ENCODE assay signal across 16 cellular contexts in genomic region chr2:168796090-168796577, GRCh38. TPM values are rescaled to one million over a fixed set of nuclear protein-coding genes. Genes with fewer than 3 reads are reported as not detected.
A peak's percentile ranks its signal among the peaks of the same experiment; 100 is the strongest.
DNase-seq lines count a peak whose midpoint lies in the region; ATAC-seq, FAIRE-seq and TF ChIP-seq lines count a peak whose summit lies in the region.
"Had no signal": no experiment of that assay in that cellular context is flagged by ENCODE, and none has a peak within 500 bp of the region (broad histone marks: within the 10 kb centered on the region; RNA-seq: fewer than 3 reads in every experiment).

No MANE protein-coding gene starts in this region.

- H3K27ac Mint-ChIP-seq in endothelial cell (ENCODE audit: unreplicated experiment) = peak overlapping the region; percentile 97
- H3K27ac Mint-ChIP-seq: IgD-negative memory B cell had no signal

- no peak for TF ChIP-seq POLR2A in stomach (IDR thresholded peaks at IDR 0.05)

- H3K4me1 ChIP-seq in mesodermal cell (ENCODE audit: control insufficient read depth, insufficient read depth, low read length, poor library complexity, severe bottlenecking) (peaks cover 26% of the 10 kb centered on the region), stomach (peaks cover 0 to 11% (median 3%) of the 10 kb centered on the region in 4 donors), small intestine (ENCODE audit: control insufficient read depth in 2 of 2, insufficient read depth in 1 of 2, low read depth in 1 of 2, low read length in 1 of 2) (peaks cover 7 to 9% of the 10 kb centered on the region in 2 donors)

- H3K36me3 ChIP-seq in mesodermal cell (ENCODE audit: control insufficient read depth, insufficient read depth, low read length) = no peaks in the 10 kb centered on the region
- H3K36me3 ChIP-seq in stomach = no peaks in the 10 kb centered on the region
- no peaks in the 10 kb centered on the region for H3K36me3 ChIP-seq in small intestine (ENCODE audit: control insufficient read depth in 2 of 2, insufficient read depth in 2 of 2, low read length in 2 of 2)

- no peak overlapping the region for H3K4me3 Mint-ChIP-seq in endothelial cell (ENCODE audit: unreplicated experiment)
- H3K4me3 Mint-ChIP-seq: IgD-negative memory B cell had no signal

- TF ChIP-seq CTCF in endothelial cell (IDR thresholded peaks at IDR 0.05; ENCODE audit: unreplicated experiment) = no peak
- TF ChIP-seq CTCF in stomach (IDR thresholded peaks at IDR 0.05) = no peak

- no peaks in the 10 kb centered on the region for H3K9me3 Mint-ChIP-seq in endothelial cell (ENCODE audit: unreplicated experiment)
- H3K9me3 Mint-ChIP-seq: IgD-negative memory B cell had no signal

- intact Hi-C loops in Right ventricle myocardium inferior (cut with DNase I) = no loop called here
- intact Hi-C loops in cardiac septum (cut with DNase I) = no loop called here
- intact Hi-C loops in stomach (cut with DNase I; ENCODE audit: low total_unique reads) = no loop called here

- DNase-seq in Right ventricle myocardium inferior (ENCODE audit: missing footprints) (no peak), cardiac septum (ENCODE audit: low spot score) (no peak), endothelial cell (ENCODE audit: low spot score) (no peak), stomach (no peak), small intestine (no peak), cerebellar nuclear complex (lab: John Stamatoyannopoulos, UW) (no peak)
- DNase-seq: MV-4-11, NCI-H1417 treated with DMSO at 0.1 percent for 48 hours, NCI-H2029, NCI-H510A treated with DMSO at 0.1 percent for 48 hours had no signal

- WGBS in mesodermal cell (ENCODE audit: insufficient coverage in 2 of 2), 2 experiments = 96 to 98% methylated on average over 9 of the region's 9 CpGs
- 79 to 84% (median 82%) methylated on average over 8 to 9 of the region's 9 CpGs for WGBS in stomach, 5 donors
- WGBS in small intestine, 3 donors = 83 to 84% (median 84%) methylated on average over 9 of the region's 9 CpGs

- peak; percentile 3 for ATAC-seq in Right ventricle myocardium inferior
- no peak for ATAC-seq in HG02759 (IDR thresholded peaks at IDR 0.05; ENCODE audit: unreplicated experiment)

- H3K36me3 Mint-ChIP-seq in endothelial cell (ENCODE audit: low read depth, unreplicated experiment) = no peaks in the 10 kb centered on the region
- H3K36me3 Mint-ChIP-seq: IgD-negative memory B cell had no signal

- H3K4me1 Mint-ChIP-seq in endothelial cell (ENCODE audit: unreplicated experiment) = peaks cover 51% of the 10 kb centered on the region
- H3K4me1 Mint-ChIP-seq: IgD-negative memory B cell had no signal

- H3K9me3 ChIP-seq in mesodermal cell (ENCODE audit: control insufficient read depth, low read length) = no peaks in the 10 kb centered on the region
- H3K9me3 ChIP-seq in stomach = no peaks in the 10 kb centered on the region
- H3K9me3 ChIP-seq in small intestine (ENCODE audit: control insufficient read depth, low read depth) = no peaks in the 10 kb centered on the region

- H3K27me3 ChIP-seq in stomach (no peaks in the 10 kb centered on the region), small intestine (ENCODE audit: control insufficient read depth in 2 of 2, insufficient read depth in 2 of 2, low read length in 2 of 2) (no peaks in the 10 kb centered on the region)

- no peak for FAIRE-seq in small intestine (lab: Jason Lieb, UNC)
- FAIRE-seq: H54 had no signal

- no peak for TF ChIP-seq EP300 in stomach (IDR thresholded peaks at IDR 0.05)

- H3K4me3 ChIP-seq in mesodermal cell (ENCODE audit: extremely low read depth, insufficient read depth, low read length, poor library complexity, severe bottlenecking) = no peak overlapping the region
- H3K4me3 ChIP-seq in stomach = no peak overlapping the region
- no peak overlapping the region for H3K4me3 ChIP-seq in small intestine (ENCODE audit: low read depth in 1 of 2, low read length in 2 of 2)

- H3K27ac ChIP-seq in mesodermal cell (ENCODE audit: low read depth, low read length, severe bottlenecking) = peak overlapping the region; percentile 60
- H3K27ac ChIP-seq in stomach = peak overlapping the region; percentile 2 to 55 (median 34)
- H3K27ac ChIP-seq in small intestine (ENCODE audit: low read depth in 1 of 2, low read length in 1 of 2) = no peak overlapping the region
- H3K27ac ChIP-seq: 22Rv1 had no signal

- H3K27me3 Mint-ChIP-seq in endothelial cell (ENCODE audit: unreplicated experiment) = peaks cover 3% of the 10 kb centered on the region

RNA-seq across cellular contexts. Expression of gene NOSTRIN, which starts 6.3 kb away (rescaled TPM):
- total RNA-seq in Right ventricle myocardium inferior (16.9 TPM), cardiac septum (8.9 TPM), endothelial cell (ENCODE audit: unreplicated experiment) (not detected), stomach (10 to 100 TPM; 20.9 to 71.2 (median 50.8) TPM)
- 4.1 TPM for polyA plus RNA-seq in mesodermal cell (2013, experiment 1 of 2)
- polyA plus RNA-seq in mesodermal cell (2013, experiment 2 of 2) = 3.0 TPM
- polyA plus RNA-seq in stomach (100 to 1,000 TPM in 1 of 3 donors, 10 to 100 TPM in 2; 13.3 to 117 (median 48.1) TPM), small intestine (10 to 100 TPM; 14.0 to 43.8 (median 38.4) TPM)
- polyA plus RNA-seq: BJ, IgD-negative memory B cell had no signal

Comparison
In these comparisons a context has a peak if more than half of its experiments do, and no peak if none do; other contexts are left out.
1. H3K27ac ChIP-seq: peak in mesodermal cell (single experiment) and stomach (5 of 5); none in small intestine (0 of 2).